In genomic region chr13:34166406-34166805, GRCh38 we compare ENCODE assay signal across 27 cellular contexts.
"Had no signal": no experiment of that assay in that cellular context is flagged by ENCODE, and none has a peak within 500 bp of the region (broad histone marks: within the 10 kb centered on the region; RNA-seq: fewer than 3 reads in every experiment).

No MANE protein-coding gene starts in this region.

- H3K27me3 ChIP-seq: neutrophil, pancreas, right lobe of liver, sigmoid colon, suprapubic skin, testis, tibial artery, transverse colon, upper lobe of left lung, vagina had no signal

- H3K36me3 ChIP-seq: neutrophil, pancreas, right lobe of liver, sigmoid colon, suprapubic skin, tibial artery, transverse colon, upper lobe of left lung, vagina had no signal

- H3K9me3 ChIP-seq: neutrophil, pancreas, psoas muscle, right lobe of liver, sigmoid colon, suprapubic skin, testis, tibial artery, transverse colon, upper lobe of left lung, vagina had no signal

- H3K4me1 ChIP-seq: right lobe of liver had no signal

- H3K4me3 Mint-ChIP-seq: naive thymus-derived CD8-positive, alpha-beta T cell; natural killer cell treated with Interleukin-12 subunit alpha and Interleukin-12 subunit beta and Interleukin-15 and Interleukin-18, amount 100 ng/mL, for 72 hours; nephron progenitor cell; neural crest cell; stimulated activated memory B cell treated with anti-CD40 and anti-IgM and Interleukin-4, amounts not matched to agents 10 μg/mL and 1 μg/mL and 100 μg/mL, for 72 hours; stimulated activated naive CD8-positive, alpha-beta T cell treated with anti-CD3 and anti-CD28 coated beads, Interleukin-15, amount 100 ng/mL, for 72 hours had no signal

- H3K27ac ChIP-seq: neutrophil, psoas muscle, right lobe of liver, sigmoid colon, suprapubic skin, testis, tibial artery, transverse colon, upper lobe of left lung, vagina had no signal

- H3K9me3 Mint-ChIP-seq: nephron progenitor cell; neural crest cell; stimulated activated memory B cell treated with anti-CD40 and anti-IgM and Interleukin-4, amounts not matched to agents 10 μg/mL and 1 μg/mL and 100 μg/mL, for 72 hours; stimulated activated naive CD8-positive, alpha-beta T cell treated with anti-CD3 and anti-CD28 coated beads, Interleukin-15, amount 100 ng/mL, for 72 hours had no signal

- ATAC-seq: naive thymus-derived CD8-positive, alpha-beta T cell; natural killer cell treated with Interleukin-12 subunit alpha and Interleukin-12 subunit beta and Interleukin-15 and Interleukin-18, amount 100 ng/mL, for 72 hours; pancreas; psoas muscle; right cardiac atrium; right lobe of liver; stimulated activated memory B cell treated with anti-CD40 and anti-IgM and Interleukin-4, amounts not matched to agents 10 μg/mL and 1 μg/mL and 100 μg/mL, for 72 hours; stimulated activated naive CD8-positive, alpha-beta T cell treated with anti-CD3 and anti-CD28 coated beads, Interleukin-15, amount 100 ng/mL, for 72 hours; stimulated activated naive CD8-positive, alpha-beta T cell treated with anti-CD3 and anti-CD28 coated beads, Interleukin-15, Interleukin-2, amounts not matched to agents 100 U/mL and 50 U/mL, for 24 hours had no signal

- H3K27ac Mint-ChIP-seq: naive thymus-derived CD8-positive, alpha-beta T cell; natural killer cell treated with Interleukin-12 subunit alpha and Interleukin-12 subunit beta and Interleukin-15 and Interleukin-18, amount 100 ng/mL, for 72 hours; nephron progenitor cell; stimulated activated memory B cell treated with anti-CD40 and anti-IgM and Interleukin-4, amounts not matched to agents 10 μg/mL and 1 μg/mL and 100 μg/mL, for 72 hours; stimulated activated naive CD8-positive, alpha-beta T cell treated with anti-CD3 and anti-CD28 coated beads, Interleukin-15, amount 100 ng/mL, for 72 hours had no signal

- DNase-seq: naive thymus-derived CD8-positive, alpha-beta T cell; nephron progenitor cell; nucleus accumbens; pancreas; psoas muscle; right cardiac atrium; right lobe of liver; sigmoid colon; small intestine; stimulated activated CD4-positive, alpha-beta T cell treated with anti-CD3 and anti-CD28 coated beads, Interleukin-1b, Interleukin-23, amount 100 ng/mL, for 48 hours; stimulated activated CD4-positive, alpha-beta T cell treated with anti-CD3 and anti-CD28 coated beads, Interleukin-4, amount 100 ng/mL, for 1 hour; stimulated activated CD4-positive, alpha-beta T cell treated with anti-CD3 and anti-CD28 coated beads, Interleukin-4, amount 100 ng/mL, for 4 hours; stimulated activated CD8-positive, alpha-beta memory T cell treated with anti-CD3 and anti-CD28 coated beads, Interleukin-4, amount 100 ng/mL, for 48 hours; stimulated activated naive CD4-positive, alpha-beta T cell; stimulated activated naive CD8-positive, alpha-beta T cell treated with anti-CD3 and anti-CD28 coated beads, Interleukin-15, amount 100 ng/mL, for 72 hours; stimulated activated naive CD8-positive, alpha-beta T cell treated with anti-CD3 and anti-CD28 coated beads, Interleukin-15, Interleukin-2, amounts not matched to agents 100 U/mL and 50 U/mL, for 24 hours; substantia nigra; testis; tibial artery; transverse colon; upper lobe of left lung had no signal

- H3K4me1 Mint-ChIP-seq: naive thymus-derived CD8-positive, alpha-beta T cell; stimulated activated memory B cell treated with anti-CD40 and anti-IgM and Interleukin-4, amounts not matched to agents 10 μg/mL and 1 μg/mL and 100 μg/mL, for 72 hours; stimulated activated naive CD8-positive, alpha-beta T cell treated with anti-CD3 and anti-CD28 coated beads, Interleukin-15, amount 100 ng/mL, for 72 hours had no signal

- H3K4me3 ChIP-seq: pancreas, psoas muscle, right lobe of liver, sigmoid colon, suprapubic skin, testis, tibial artery, transverse colon, upper lobe of left lung, vagina had no signal

- H3K27me3 Mint-ChIP-seq: natural killer cell treated with Interleukin-12 subunit alpha and Interleukin-12 subunit beta and Interleukin-15 and Interleukin-18, amount 100 ng/mL, for 72 hours; stimulated activated memory B cell treated with anti-CD40 and anti-IgM and Interleukin-4, amounts not matched to agents 10 μg/mL and 1 μg/mL and 100 μg/mL, for 72 hours; stimulated activated naive CD8-positive, alpha-beta T cell treated with anti-CD3 and anti-CD28 coated beads, Interleukin-15, amount 100 ng/mL, for 72 hours had no signal

- H3K36me3 Mint-ChIP-seq: naive thymus-derived CD8-positive, alpha-beta T cell; natural killer cell treated with Interleukin-12 subunit alpha and Interleukin-12 subunit beta and Interleukin-15 and Interleukin-18, amount 100 ng/mL, for 72 hours; stimulated activated memory B cell treated with anti-CD40 and anti-IgM and Interleukin-4, amounts not matched to agents 10 μg/mL and 1 μg/mL and 100 μg/mL, for 72 hours had no signal
